ENCODE assay signal across 8 cellular contexts in the genomic region with DNA sequence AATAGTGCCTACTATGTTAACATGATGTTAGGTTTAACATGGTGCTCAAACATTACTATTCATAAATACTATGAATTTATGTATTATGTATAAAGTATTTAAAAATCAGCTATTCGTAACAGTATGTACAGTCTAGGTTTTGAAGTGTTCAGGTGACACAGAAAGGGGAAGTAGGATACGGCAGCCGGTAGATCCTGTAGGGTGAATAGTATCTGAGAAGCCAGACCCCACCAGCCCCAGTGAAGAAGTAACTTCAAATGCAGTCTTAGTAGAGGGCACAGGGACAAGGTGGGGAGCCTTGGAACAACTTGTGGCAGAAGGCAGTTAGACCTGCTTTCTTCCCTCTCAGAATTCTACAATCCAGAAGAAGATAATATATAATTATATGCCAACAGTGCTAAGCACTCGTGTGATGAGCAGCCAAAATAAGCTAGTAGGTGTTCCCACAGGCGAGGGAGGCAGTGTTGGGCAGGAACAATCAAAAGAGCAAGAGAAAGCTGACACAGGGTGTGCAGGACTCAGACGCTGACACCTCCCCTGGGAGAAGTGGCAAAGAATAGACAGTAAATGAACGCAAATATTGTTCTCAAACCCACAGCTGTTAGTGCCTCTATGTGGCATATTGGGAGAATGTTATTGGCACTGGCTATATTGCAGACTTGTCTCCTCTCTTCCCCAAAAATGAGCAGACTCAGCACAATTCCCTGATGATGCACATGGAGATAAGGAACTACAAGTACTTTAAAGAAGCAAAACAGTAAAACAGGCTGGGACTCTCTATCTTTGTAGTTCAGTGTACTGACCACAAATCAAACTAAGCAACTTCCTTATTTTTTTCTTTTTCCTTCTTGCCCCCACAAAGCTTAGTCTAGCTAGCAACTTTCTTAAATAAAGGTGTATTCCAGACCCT. TPM values are rescaled to one million over a fixed set of nuclear protein-coding genes. Genes with fewer than 3 reads are reported as not detected.
DNase-seq lines count a peak whose midpoint lies in the region; ATAC-seq, FAIRE-seq and TF ChIP-seq lines count a peak whose summit lies in the region.

No MANE protein-coding gene starts in this region.

- H3K9me1 ChIP-seq in keratinocyte (ENCODE audit: control insufficient read depth, extremely low read depth, insufficient read depth, low read length) = no peaks in the 10 kb centered on the region

- H3K4me1 ChIP-seq in keratinocyte (ENCODE audit: control insufficient read depth, extremely low read depth, insufficient read depth, low read length) (peaks cover 5% of the 10 kb centered on the region), PC-3 (ENCODE audit: insufficient read depth, low read length) (no peaks in the 10 kb centered on the region)

- peak overlapping the region; percentile 2 for H3K4me2 ChIP-seq in keratinocyte (ENCODE audit: control insufficient read depth, extremely low read depth, insufficient read depth, low read depth, low read length)
- H3K4me2 ChIP-seq in PC-3 (ENCODE audit: low read length) = no peak overlapping the region

- H3K9ac ChIP-seq in keratinocyte (ENCODE audit: control insufficient read depth, extremely low read depth, insufficient read depth, low read length) (no peak overlapping the region), PC-3 (ENCODE audit: low read length) (no peak overlapping the region)

- no peaks in the 10 kb centered on the region for H3K36me3 ChIP-seq in keratinocyte (ENCODE audit: control insufficient read depth in 2 of 2, extremely low read depth in 1 of 2, insufficient read depth in 2 of 2, low read length in 2 of 2)
- peaks cover 5% of the 10 kb centered on the region for H3K36me3 ChIP-seq in PC-3 (ENCODE audit: low read depth, low read length)

- H3K27me3 ChIP-seq in keratinocyte (ENCODE audit: control insufficient read depth, extremely low read depth, insufficient read depth, low read length) (no peaks in the 10 kb centered on the region), PC-3 (ENCODE audit: low read length) (no peaks in the 10 kb centered on the region)

- CTCF ChIA-PET in PC-3 (lab: Charles Lee) = no interaction called here

- H3K79me2 ChIP-seq in keratinocyte (ENCODE audit: control insufficient read depth, insufficient read depth, low read length) = peaks cover 51% of the 10 kb centered on the region
- peaks cover 76% of the 10 kb centered on the region for H3K79me2 ChIP-seq in PC-3 (ENCODE audit: low read length)

- dilution Hi-C loops in keratinocyte (cut with MboI; ENCODE audit: extremely low pct_ligation_motif_present, low sequenced_read_pairs) = no loop called here

- BruUV-seq in PC-3 (replicated peaks; lab: Mats Ljungman, UMichigan) = no TSS peak

- FAIRE-seq in GM12892 (lab: Jason Lieb, UNC) (peak; percentile 48), keratinocyte (lab: Jason Lieb, UNC) (no peak)

- no peak overlapping the region for H3K27ac ChIP-seq in keratinocyte (ENCODE audit: control insufficient read depth, insufficient read depth, low read length)
- H3K27ac ChIP-seq in PC-3 (ENCODE audit: low read length) = no peak overlapping the region

- no peaks in the 10 kb centered on the region for H3K9me2 ChIP-seq in PC-3 (replicated peaks; ENCODE audit: low read length)

- H3K9me3 ChIP-seq in keratinocyte (ENCODE audit: control insufficient read depth, low read depth, low read length) = no peaks in the 10 kb centered on the region
- H3K9me3 ChIP-seq in PC-3 (ENCODE audit: low read length) = no peaks in the 10 kb centered on the region

- intact Hi-C loops in PC-3 (cut with micrococcal nuclease) = no loop called here

- H2AFZ ChIP-seq in keratinocyte (ENCODE audit: control insufficient read depth, low read length) (no peak overlapping the region), PC-3 (ENCODE audit: low read length) (no peak overlapping the region)

- H4K20me1 ChIP-seq in keratinocyte (ENCODE audit: control insufficient read depth, extremely low read depth, insufficient read depth, low read length) = no peaks in the 10 kb centered on the region
- peaks cover 5% of the 10 kb centered on the region; the same call in 1 of the 2 replicates for H4K20me1 ChIP-seq in PC-3 (ENCODE audit: low read length)

- no peak overlapping the region for H3K4me3 ChIP-seq in keratinocyte (ENCODE audit: control insufficient read depth in 2 of 3, extremely low read depth in 1 of 3, insufficient read depth in 2 of 3, low read depth in 1 of 3, low read length in 3 of 3)
- no peak overlapping the region for H3K4me3 ChIP-seq in PC-3 (ENCODE audit: low read length)

- DNase-seq in GM12892 (ENCODE audit: insufficient read length) (no peak), RPMI8226 (peak; percentile 38), keratinocyte (ENCODE audit: low read depth, low spot score) (no peak), kidney tubule cell (ENCODE audit: low spot score) (no peak), DMS79 (lab: John Stamatoyannopoulos, UW) (no peak), PC-3 (no peak)

- ATAC-seq in HG02981 (IDR thresholded peaks at IDR 0.05; ENCODE audit: unreplicated experiment) = peak; percentile 28
- no peak for ATAC-seq in GM18873 (IDR thresholded peaks at IDR 0.05; ENCODE audit: low FRiP score, unreplicated experiment)
- no peak for ATAC-seq in PC-3

- POLR2A ChIA-PET in PC-3 (lab: Charles Lee; ENCODE audit: unreplicated experiment) = no interaction called here

- TF ChIP-seq CTCF in keratinocyte (optimal IDR thresholded peaks at IDR 0.05 in 1 of 3, IDR thresholded peaks at IDR 0.05 in 1 of 3, conservative IDR thresholded peaks at IDR 0.05 in 1 of 3; ENCODE audit: extremely low read depth in 1 of 3, insufficient read depth in 2 of 3, low read length in 3 of 3) (peak in 1 of 3 experiments; percentile 2), PC-3 (conservative IDR thresholded peaks at IDR 0.05; ENCODE audit: low read depth, low read length) (no peak)

- no peak for TF ChIP-seq POLR2A in GM12892 (IDR thresholded peaks at IDR 0.05; ENCODE audit: low read depth, low read length)

- no peaks in the 10 kb centered on the region for H3F3A ChIP-seq in PC-3 (ENCODE audit: low read length, unreplicated experiment)

RNA-seq across cellular contexts. Expression of a gene that starts 4.6 kb away (rescaled TPM):
- polyA plus RNA-seq in GM12892 (2012; ENCODE audit: missing spikeins) = 8.0 TPM
- polyA plus RNA-seq in keratinocyte = 0.35 to 2.2 TPM (median 2.0 TPM) in 3 replicates
- 0.27 TPM for polyA plus RNA-seq in keratinocyte (2011; ENCODE audit: low read depth)
- 0.32 and 0.60 TPM in 2 replicates for polyA plus RNA-seq in keratinocyte (2011; cell fraction: cytosol; rRNA removed)
- polyA plus RNA-seq in keratinocyte (2011; cell fraction: nucleus; rRNA removed) = 0.28 and 0.52 TPM in 2 replicates
- polyA plus RNA-seq in keratinocyte (2012; ENCODE audit: low replicate concordance) = 0.23 and 2.7 TPM in 2 replicates
- 0.16 to 1.7 TPM (median 1.5 TPM) in 3 replicates for polyA minus RNA-seq in keratinocyte
- polyA minus RNA-seq in keratinocyte (2011; cell fraction: cytosol; rRNA and poly(A)+ RNA removed) = 1.5 TPM
- polyA minus RNA-seq in keratinocyte (2011; cell fraction: nucleus; rRNA and poly(A)+ RNA removed) = 0.21 and 1.2 TPM in 2 replicates
- total RNA-seq in PC-3 (2014; rRNA removed) = 10.8 and 14.0 TPM in 2 replicates

RNA-seq across cellular contexts. Expression of a gene that starts 30.1 kb away (rescaled TPM):
- 8.5 TPM for polyA plus RNA-seq in GM12892 (2012; ENCODE audit: missing spikeins)
- polyA plus RNA-seq in keratinocyte = 12.4 to 20.4 TPM (median 19.8 TPM) in 3 replicates
- 6.6 TPM for polyA plus RNA-seq in keratinocyte (2011; ENCODE audit: low read depth)
- 18.3 and 30.7 TPM in 2 replicates for polyA plus RNA-seq in keratinocyte (2011; cell fraction: cytosol; rRNA removed)
- 14.2 and 18.8 TPM in 2 replicates for polyA plus RNA-seq in keratinocyte (2011; cell fraction: nucleus; rRNA removed)
- 16.3 and 21.8 TPM in 2 replicates for polyA plus RNA-seq in keratinocyte (2012; ENCODE audit: low replicate concordance)
- polyA minus RNA-seq in keratinocyte = 5.7 to 17.3 TPM (median 5.9 TPM) in 3 replicates
- polyA minus RNA-seq in keratinocyte (2011; cell fraction: cytosol; rRNA and poly(A)+ RNA removed) = 8.6 TPM
- polyA minus RNA-seq in keratinocyte (2011; cell fraction: nucleus; rRNA and poly(A)+ RNA removed) = 6.9 and 11.1 TPM in 2 replicates
- total RNA-seq in PC-3 (2014; rRNA removed) = 9.6 and 21.5 TPM in 2 replicates

RNA-seq across cellular contexts. Expression of a gene that starts 36.4 kb away (rescaled TPM):
- polyA plus RNA-seq in GM12892 (2012; ENCODE audit: missing spikeins) = 3.2 TPM
- 4.5 to 7.7 TPM (median 6.8 TPM) in 3 replicates for polyA plus RNA-seq in keratinocyte
- 10.8 TPM for polyA plus RNA-seq in keratinocyte (2011; ENCODE audit: low read depth)
- 6.6 and 8.4 TPM in 2 replicates for polyA plus RNA-seq in keratinocyte (2011; cell fraction: cytosol; rRNA removed)
- 6.3 and 8.0 TPM in 2 replicates for polyA plus RNA-seq in keratinocyte (2011; cell fraction: nucleus; rRNA removed)
- polyA plus RNA-seq in keratinocyte (2012; ENCODE audit: low replicate concordance) = 8.4 and 9.3 TPM in 2 replicates
- polyA minus RNA-seq in keratinocyte = 1.0 to 3.3 TPM (median 2.6 TPM) in 3 replicates
- polyA minus RNA-seq in keratinocyte (2011; cell fraction: cytosol; rRNA and poly(A)+ RNA removed) = 4.6 TPM
- polyA minus RNA-seq in keratinocyte (2011; cell fraction: nucleus; rRNA and poly(A)+ RNA removed) = 1.4 and 1.9 TPM in 2 replicates
- 6.6 and 9.2 TPM in 2 replicates for total RNA-seq in PC-3 (2014; rRNA removed)
